In genomic region chr6:95577317-95578105, GRCh38 we compare ENCODE assay signal across 8 cellular contexts. TPM values are rescaled to one million over a fixed set of nuclear protein-coding genes. Genes with fewer than 3 reads are reported as not detected.
DNase-seq lines count a peak whose midpoint lies in the region; ATAC-seq and TF ChIP-seq lines count a peak whose summit lies in the region.

A gene with protein sequence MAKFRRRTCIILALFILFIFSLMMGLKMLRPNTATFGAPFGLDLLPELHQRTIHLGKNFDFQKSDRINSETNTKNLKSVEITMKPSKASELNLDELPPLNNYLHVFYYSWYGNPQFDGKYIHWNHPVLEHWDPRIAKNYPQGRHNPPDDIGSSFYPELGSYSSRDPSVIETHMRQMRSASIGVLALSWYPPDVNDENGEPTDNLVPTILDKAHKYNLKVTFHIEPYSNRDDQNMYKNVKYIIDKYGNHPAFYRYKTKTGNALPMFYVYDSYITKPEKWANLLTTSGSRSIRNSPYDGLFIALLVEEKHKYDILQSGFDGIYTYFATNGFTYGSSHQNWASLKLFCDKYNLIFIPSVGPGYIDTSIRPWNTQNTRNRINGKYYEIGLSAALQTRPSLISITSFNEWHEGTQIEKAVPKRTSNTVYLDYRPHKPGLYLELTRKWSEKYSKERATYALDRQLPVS (plus strand): TSS chr6:95577535. CDS start chr6:95586440, 8,905 bp downstream.

- ATAC-seq in GM18498 (IDR thresholded peaks at IDR 0.05; ENCODE audit: unreplicated experiment) = peak; percentile 82
- peak; percentile 65 for ATAC-seq in HG02884 (IDR thresholded peaks at IDR 0.05; ENCODE audit: unreplicated experiment)
- ATAC-seq in left ventricle myocardium superior = peak; percentile 98
- peak; percentile 97 to 99 (median 98) for ATAC-seq in psoas muscle

- peaks cover 40% of the 10 kb centered on the region for H3K4me1 Mint-ChIP-seq in T-helper 1 cell treated with Interleukin-12 subunit alpha and Interleukin-12 subunit beta and Interleukin-4 antibody, amounts not matched to agents 30 μg/mL and 1 μg/mL, for 36 hours (ENCODE audit: low read depth)

- no peaks in the 10 kb centered on the region for H3K9me3 ChIP-seq in psoas muscle

- intact Hi-C loops in left ventricle myocardium superior (cut with micrococcal nuclease) (no loop called here), psoas muscle (cut with DNase I) (no loop called here)

- DNase-seq in NCI-H146 treated with DMSO at 0.1 percent for 48 hours (lab: John Stamatoyannopoulos, UW; ENCODE audit: unreplicated experiment) = peak; percentile 94
- DNase-seq in amniotic stem cell (lab: John Stamatoyannopoulos, UW) = peak; percentile 67
- DNase-seq in left ventricle myocardium superior = peak; percentile 91
- DNase-seq in psoas muscle = peak; percentile 80 to 91

- no peaks in the 10 kb centered on the region for H3K27me3 ChIP-seq in psoas muscle (ENCODE audit: insufficient read depth in 3 of 3, low read length in 2 of 3)

- peak within 1 kb of the TSS; percentile 84 for H3K4me3 ChIP-seq in psoas muscle
- peak within 1 kb of the TSS; percentile 70 for H3K4me3 ChIP-seq in urinary bladder (ENCODE audit: low read depth, low read length)

- peaks cover 18% of the 10 kb centered on the region for H3K4me1 ChIP-seq in psoas muscle
- H3K4me1 ChIP-seq in urinary bladder (ENCODE audit: insufficient read depth) = no peaks in the 10 kb centered on the region

- no peaks in the 10 kb centered on the region for H3K9me3 Mint-ChIP-seq in T-helper 1 cell treated with Interleukin-12 subunit alpha and Interleukin-12 subunit beta and Interleukin-4 antibody, amounts not matched to agents 30 μg/mL and 1 μg/mL, for 36 hours

- TF ChIP-seq CTCF in psoas muscle (IDR thresholded peaks at IDR 0.05) = no peak

- WGBS in psoas muscle, 3 donors = 0 to 1% (median 0%) methylated on average over 53 to 68 of the region's 70 CpGs
- under 1% methylated on average over 70 of the region's 70 CpGs for WGBS in urinary bladder

- H3K36me3 ChIP-seq in psoas muscle (ENCODE audit: insufficient read depth in 1 of 2, low read depth in 1 of 2) (no peaks in the 10 kb centered on the region), urinary bladder (ENCODE audit: insufficient read depth) (no peaks in the 10 kb centered on the region)

- peaks cover 15% of the 10 kb centered on the region for H3K36me3 Mint-ChIP-seq in T-helper 1 cell treated with Interleukin-12 subunit alpha and Interleukin-12 subunit beta and Interleukin-4 antibody, amounts not matched to agents 30 μg/mL and 1 μg/mL, for 36 hours (ENCODE audit: low read depth)

- H3K27ac Mint-ChIP-seq in T-helper 1 cell treated with Interleukin-12 subunit alpha and Interleukin-12 subunit beta and Interleukin-4 antibody, amounts not matched to agents 30 μg/mL and 1 μg/mL, for 36 hours = peak within 1 kb of the TSS; percentile 94

- peak within 1 kb of the TSS; percentile 93 for H3K4me3 Mint-ChIP-seq in T-helper 1 cell treated with Interleukin-12 subunit alpha and Interleukin-12 subunit beta and Interleukin-4 antibody, amounts not matched to agents 30 μg/mL and 1 μg/mL, for 36 hours

- peak within 1 kb of the TSS; percentile 88 for H3K27ac ChIP-seq in psoas muscle
- H3K27ac ChIP-seq in urinary bladder (ENCODE audit: low read depth) = peak within 1 kb of the TSS; percentile 92

- no peaks in the 10 kb centered on the region for H3K27me3 Mint-ChIP-seq in T-helper 1 cell treated with Interleukin-12 subunit alpha and Interleukin-12 subunit beta and Interleukin-4 antibody, amounts not matched to agents 30 μg/mL and 1 μg/mL, for 36 hours (ENCODE audit: low read depth)

RNA-seq across cellular contexts. Expression of the gene that starts here (rescaled TPM):
- 4.3 TPM for total RNA-seq in left ventricle myocardium superior
- 1 to 10 TPM; 2.5 to 3.7 (median 2.7) TPM for total RNA-seq in psoas muscle
- 1 to 10 TPM; 1.0 to 2.7 (median 1.9) TPM for polyA plus RNA-seq in psoas muscle
- 32.8 TPM for total RNA-seq in urinary bladder
- polyA plus RNA-seq in urinary bladder = 9.4 TPM

Comparison
In these comparisons a context has a peak if more than half of its experiments do, and no peak if none do; other contexts are left out.
1. Peak in every context shown above with its lines: DNase-seq, ATAC-seq, H3K4me3 ChIP-seq and H3K27ac ChIP-seq.